In the genomic region with DNA sequence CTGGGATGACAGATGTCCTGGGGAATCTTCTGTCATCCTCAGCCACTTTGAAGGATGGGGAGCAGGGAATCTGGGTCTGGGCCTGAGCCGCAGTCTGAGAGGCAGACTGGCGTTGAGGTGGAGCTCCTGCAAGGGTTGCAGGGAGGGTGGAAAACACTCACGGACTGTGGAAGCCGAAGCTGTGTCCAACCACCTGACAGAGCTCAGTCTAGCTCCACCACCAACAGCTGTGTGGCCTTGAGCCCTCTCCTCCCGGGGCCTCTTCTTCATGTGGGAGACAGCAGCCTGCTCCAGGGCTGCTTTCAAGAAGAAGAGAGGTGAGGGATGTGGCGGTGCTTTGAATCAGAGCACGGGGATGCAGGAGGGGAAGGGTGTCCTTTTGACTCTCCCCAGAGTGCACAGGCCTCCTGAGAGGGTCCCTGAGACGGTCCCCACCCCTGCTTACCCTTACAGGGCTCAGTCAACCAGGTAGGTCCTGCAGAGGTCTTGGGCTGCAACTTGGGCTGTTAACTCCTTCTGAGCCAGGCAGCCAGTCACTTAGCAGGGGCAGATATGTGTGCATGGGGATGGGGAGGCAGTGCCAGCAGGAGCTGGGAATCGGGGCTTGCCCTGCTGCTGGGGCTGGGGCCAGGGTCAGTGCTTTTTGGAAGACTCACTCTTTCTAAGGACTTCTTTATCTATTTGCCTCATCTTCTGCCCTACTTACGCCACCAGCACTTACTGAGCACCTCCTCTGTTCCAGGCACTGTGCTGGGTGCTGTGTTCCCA, we compare ENCODE assay signal across 12 cellular contexts.
DNase-seq lines count a peak whose midpoint lies in the region; ATAC-seq and TF ChIP-seq lines count a peak whose summit lies in the region.
"Had no signal": no experiment of that assay in that cellular context is flagged by ENCODE, and none has a peak within 500 bp of the region (broad histone marks: within the 10 kb centered on the region; RNA-seq: fewer than 3 reads in every experiment).

No MANE protein-coding gene starts in this region.

- H3K4me3 Mint-ChIP-seq in glutamatergic neuron (ENCODE audit: unreplicated experiment), result no peak overlapping the region
- H3K4me3 Mint-ChIP-seq: B cell had no signal

- H3K36me3 ChIP-seq in NT2/D1 (ENCODE audit: insufficient read depth, insufficient read length, low read length), result no peaks in the 10 kb centered on the region
- H3K36me3 ChIP-seq in ovary, result no peaks in the 10 kb centered on the region

- H3K4me1 ChIP-seq in NT2/D1 (ENCODE audit: insufficient read depth, insufficient read length) (peaks cover 20% of the 10 kb centered on the region), ovary (ENCODE audit: insufficient read depth) (no peaks in the 10 kb centered on the region)

- no peak for ATAC-seq in sciatic nerve

- peak overlapping the region; percentile 52 for H3K27ac Mint-ChIP-seq in glutamatergic neuron (ENCODE audit: unreplicated experiment)
- H3K27ac Mint-ChIP-seq: B cell had no signal

- peaks cover 3% of the 10 kb centered on the region for H3K9me3 Mint-ChIP-seq in glutamatergic neuron (ENCODE audit: unreplicated experiment)

- intact Hi-C loops in ovary (cut with DNase I), result no loop called here
- intact Hi-C loops in sciatic nerve (cut with DNase I), result no loop called here

- peak overlapping the region; percentile 37 for H3K9ac ChIP-seq in NT2/D1 (ENCODE audit: insufficient read length, low read depth)

- H3K4me3 ChIP-seq in NT2/D1 (ENCODE audit: insufficient read length, low read depth) (no peak overlapping the region), ovary (no peak overlapping the region)
- H3K4me3 ChIP-seq: GM12878 had no signal

- no peak overlapping the region for H3K27ac ChIP-seq in ovary

- peaks cover 9% of the 10 kb centered on the region for H3K27me3 Mint-ChIP-seq in glutamatergic neuron (ENCODE audit: unreplicated experiment)

- H3K4me1 Mint-ChIP-seq in glutamatergic neuron (ENCODE audit: low read depth, unreplicated experiment), result peaks cover 15% of the 10 kb centered on the region
- H3K4me1 Mint-ChIP-seq: B cell had no signal

- TF ChIP-seq EP300 in ovary (IDR thresholded peaks at IDR 0.05), result no peak

- DNase-seq in NCI-H82 (lab: John Stamatoyannopoulos, UW) (peak; percentile 73), NCI-H82 treated with DMSO at 0.1 percent for 48 hours (lab: John Stamatoyannopoulos, UW; ENCODE audit: unreplicated experiment) (no peak), NT2/D1 (ENCODE audit: low read depth, low spot score) (no peak), glutamatergic neuron (no peak), ovary (peak in 4 of 5 donors; percentile 27 to 56 (median 40)), KG1 (lab: John Stamatoyannopoulos, UW) (no peak), COR-L47 (lab: John Stamatoyannopoulos, UW) (no peak), sciatic nerve (ENCODE audit: low spot score) (no peak)
- DNase-seq: NCI-H774, Right ventricle myocardium superior had no signal

- TF ChIP-seq POLR2A in ovary (IDR thresholded peaks at IDR 0.05), result no peak

- TF ChIP-seq CTCF in glutamatergic neuron (IDR thresholded peaks at IDR 0.05; ENCODE audit: partially characterized antibody, unreplicated experiment) (no peak), ovary (IDR thresholded peaks at IDR 0.05) (no peak)

- H3K27me3 ChIP-seq in NT2/D1 (ENCODE audit: insufficient read depth, insufficient read length), result no peaks in the 10 kb centered on the region
- H3K27me3 ChIP-seq in ovary, result no peaks in the 10 kb centered on the region

- H3K36me3 Mint-ChIP-seq in glutamatergic neuron (ENCODE audit: unreplicated experiment), result no peaks in the 10 kb centered on the region

- H3K9me3 ChIP-seq in NT2/D1 (ENCODE audit: insufficient read depth, low read length) (peaks cover 4% of the 10 kb centered on the region; the same call in 1 of the 2 replicates), ovary (no peaks in the 10 kb centered on the region)

- 23 to 29% (median 23%) methylated on average over 10 of the region's 10 CpGs for WGBS in ovary, 3 donors

Comparison
In these comparisons a context has a peak if more than half of its experiments do, and no peak if none do; other contexts are left out.
1. DNase-seq: peak in NCI-H82 (single experiment) and ovary (4 of 5); none in NCI-H82 treated with DMSO at 0.1 percent for 48 hours (single experiment), NT2/D1 (single experiment), glutamatergic neuron (single experiment), KG1 (single experiment), COR-L47 (single experiment) and sciatic nerve (single experiment).